In the genomic region with DNA sequence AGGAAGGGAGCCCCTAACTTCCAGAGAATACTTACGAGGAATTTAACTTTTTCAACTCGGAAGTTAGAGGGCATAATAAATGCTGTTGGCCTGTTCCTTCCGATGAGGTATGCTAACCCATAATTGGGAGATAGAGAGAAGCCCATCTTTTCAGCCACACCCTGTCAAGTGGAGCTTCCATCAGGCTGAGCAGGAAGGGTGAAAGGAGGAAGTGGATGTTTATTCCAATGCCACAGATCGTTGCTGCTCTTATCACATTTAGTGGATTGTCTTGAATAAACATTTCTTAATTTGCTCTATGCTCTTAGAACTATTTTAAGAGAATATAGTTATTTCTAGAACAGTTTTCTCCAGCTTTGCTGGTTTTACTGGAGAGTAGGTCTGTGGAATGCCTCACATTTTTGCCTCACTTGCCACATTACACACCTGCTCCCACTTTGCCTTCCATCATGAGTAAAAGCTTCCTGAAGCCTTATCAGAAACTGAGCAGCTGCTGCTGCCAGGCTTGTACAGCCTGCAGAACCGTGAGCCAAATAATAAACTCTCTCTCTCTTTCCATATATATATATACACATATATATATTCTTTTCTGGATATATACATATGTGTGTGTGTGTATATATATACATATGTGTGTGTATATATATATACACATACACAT, we compare ENCODE assay signal across 19 cellular contexts. TPM values are rescaled to one million over a fixed set of nuclear protein-coding genes. Genes with fewer than 3 reads are reported as not detected.
A peak's percentile ranks its signal among the peaks of the same experiment; 100 is the strongest.
DNase-seq lines count a peak whose midpoint lies in the region; ATAC-seq and TF ChIP-seq lines count a peak whose summit lies in the region.
"Had no signal": no experiment of that assay in that cellular context is flagged by ENCODE, and none has a peak within 500 bp of the region (broad histone marks: within the 10 kb centered on the region; RNA-seq: fewer than 3 reads in every experiment).

No MANE protein-coding gene starts in this region.

- no peak overlapping the region for H3K27ac ChIP-seq in transverse colon
- H3K27ac ChIP-seq: BLaER1 had no signal

- no peaks in the 10 kb centered on the region for H3K36me3 ChIP-seq in transverse colon
- H3K36me3 ChIP-seq: BLaER1 had no signal

- H3K27ac Mint-ChIP-seq in activated T-cell treated with anti-CD3 and anti-CD28 coated beads, Interleukin-2, amount 50 U/mL, for 24 hours, result no peak overlapping the region
- H3K27ac Mint-ChIP-seq: CD8-positive, alpha-beta memory T cell; IgD-negative memory B cell had no signal

- no peak for TF ChIP-seq EP300 in transverse colon (IDR thresholded peaks at IDR 0.05; ENCODE audit: low read depth)

- DNase-seq in CMK (ENCODE audit: low read depth), result peak; percentile 72
- DNase-seq in NCI-H226, result peak; percentile 30
- DNase-seq in UCSD-AML1 (lab: John Stamatoyannopoulos, UW; ENCODE audit: unreplicated experiment), result peak; percentile 14
- peak; percentile 53 for DNase-seq in dermis blood vessel endothelial cell
- no peak for DNase-seq in activated T-cell treated with anti-CD3 and anti-CD28 coated beads, Interleukin-2, amount 50 U/mL, for 24 hours
- DNase-seq in iPS-NIHi11 (ENCODE audit: low spot score), result no peak
- no peak for DNase-seq in transverse colon
- DNase-seq: 8988T; AML-193; Calu3; CD8-positive, alpha-beta memory T cell; DMS 273 treated with DMSO at 0.1 percent for 48 hours; DMS79 treated with DMSO at 0.1 percent for 48 hours; GDM1; H7 had no signal

- TF ChIP-seq POLR2A in transverse colon (IDR thresholded peaks at IDR 0.05), result no peak

- H3K36me3 Mint-ChIP-seq in activated T-cell treated with anti-CD3 and anti-CD28 coated beads, Interleukin-2, amount 50 U/mL, for 24 hours (ENCODE audit: low read depth), result no peaks in the 10 kb centered on the region
- H3K36me3 Mint-ChIP-seq: CD8-positive, alpha-beta memory T cell; IgD-negative memory B cell had no signal

- H3K4me1 Mint-ChIP-seq in activated T-cell treated with anti-CD3 and anti-CD28 coated beads, Interleukin-2, amount 50 U/mL, for 24 hours (ENCODE audit: low read depth), result no peaks in the 10 kb centered on the region
- H3K4me1 Mint-ChIP-seq: CD8-positive, alpha-beta memory T cell; IgD-negative memory B cell had no signal

- peaks cover 13% of the 10 kb centered on the region for H3K9me3 Mint-ChIP-seq in activated T-cell treated with anti-CD3 and anti-CD28 coated beads, Interleukin-2, amount 50 U/mL, for 24 hours

- 55 to 59% methylated on average over 5 of the region's 5 CpGs for WGBS in transverse colon (ENCODE audit: low coverage in 1 of 2), 2 donors

- H3K4me1 ChIP-seq in transverse colon, result no peaks in the 10 kb centered on the region
- H3K4me1 ChIP-seq: BLaER1 had no signal

- H3K4me3 Mint-ChIP-seq in activated T-cell treated with anti-CD3 and anti-CD28 coated beads, Interleukin-2, amount 50 U/mL, for 24 hours, result no peak overlapping the region
- H3K4me3 Mint-ChIP-seq: CD8-positive, alpha-beta memory T cell; IgD-negative memory B cell had no signal

- no peaks in the 10 kb centered on the region for H3K27me3 ChIP-seq in transverse colon
- H3K27me3 ChIP-seq: BLaER1 had no signal

- intact Hi-C loops in transverse colon (cut with DNase I; ENCODE audit: low total_unique reads), result no loop called here

- H3K9me3 ChIP-seq in transverse colon, result no peaks in the 10 kb centered on the region
- H3K9me3 ChIP-seq: BLaER1 had no signal

- H3K27me3 Mint-ChIP-seq in activated T-cell treated with anti-CD3 and anti-CD28 coated beads, Interleukin-2, amount 50 U/mL, for 24 hours, result no peaks in the 10 kb centered on the region
- H3K27me3 Mint-ChIP-seq: CD8-positive, alpha-beta memory T cell; IgD-negative memory B cell had no signal

- TF ChIP-seq CTCF in transverse colon (IDR thresholded peaks at IDR 0.05), result no peak

- ATAC-seq in HG02642 (IDR thresholded peaks at IDR 0.05; ENCODE audit: poor library complexity, unreplicated experiment), result no peak

- H3K4me3 ChIP-seq in transverse colon, result no peak overlapping the region
- H3K4me3 ChIP-seq: BLaER1 had no signal

- in situ Hi-C loops in transverse colon (cut with MboI; ENCODE audit: low pct_ligation_motif_present in 1 of 4, low pct_unique_long_range_greater_than_20kb in 1 of 4, low sequenced_read_pairs in 3 of 4), result no loop called here

RNA-seq across cellular contexts. Expression of gene RGS21, which starts 60.0 kb away (rescaled TPM):
- total RNA-seq in dermis blood vessel endothelial cell (not detected in 2 replicates), transverse colon (not detected)
- total RNA-seq: Calu3; CD8-positive, alpha-beta memory T cell; H7; HT-29 had no signal

Comparison
In these comparisons a context has a peak if more than half of its experiments do, and no peak if none do; other contexts are left out.
1. DNase-seq: peak in CMK (single experiment), NCI-H226 (single experiment), UCSD-AML1 (single experiment) and dermis blood vessel endothelial cell (single experiment); none in activated T-cell treated with anti-CD3 and anti-CD28 coated beads, Interleukin-2, amount 50 U/mL, for 24 hours (single experiment), iPS-NIHi11 (single experiment) and transverse colon (single experiment).